ENCODE assay signal across 14 cellular contexts in genomic region chr5:53397141-53397794, GRCh38.
"Had no signal": no experiment of that assay in that cellular context is flagged by ENCODE, and none has a peak within 500 bp of the region (broad histone marks: within the 10 kb centered on the region; RNA-seq: fewer than 3 reads in every experiment).

No MANE protein-coding gene starts in this region.

- H3K27ac ChIP-seq: neutrophil, tibial artery, uterus had no signal

- ATAC-seq: activated CD4-positive, alpha-beta T cell treated with anti-CD3 and anti-CD28 coated beads for 36 hours; activated CD8-positive, alpha-beta T cell treated with anti-CD3 and anti-CD28 coated beads for 36 hours; activated T-cell treated with anti-CD3 and anti-CD28 coated beads, Interleukin-2, amount 50 U/mL, for 4 hours; left lobe of liver; naive thymus-derived CD8-positive, alpha-beta T cell; stimulated activated naive B cell treated with anti-CD40 and anti-IgM and Interleukin-4, amounts not matched to agents 10 μg/mL and 1 μg/mL and 100 μg/mL, for 72 hours had no signal

- H3K4me3 ChIP-seq: mucosa of descending colon, tibial artery, uterus had no signal

- H3K36me3 ChIP-seq: neutrophil, tibial artery, uterus had no signal

- H3K4me1 ChIP-seq: uterus had no signal

- H3K9me3 ChIP-seq: mucosa of descending colon, neutrophil, tibial artery, uterus had no signal

- H3K27me3 ChIP-seq: neutrophil, tibial artery, uterus had no signal

- DNase-seq: activated CD4-positive, alpha-beta T cell treated with anti-CD3 and anti-CD28 coated beads for 36 hours; activated CD8-positive, alpha-beta T cell treated with anti-CD3 and anti-CD28 coated beads for 36 hours; activated effector memory CD4-positive, alpha-beta T cell treated with Interleukin-2 at 50 U/mL for 16 hours; activated naive CD4-positive, alpha-beta T cell treated with anti-CD3 and anti-CD28 coated beads, Interleukin-2, amount 50 U/mL, for 16 hours; activated T-cell treated with anti-CD3 and anti-CD28 coated beads, Interleukin-2, amount 50 U/mL, for 4 hours; hippocampal formation; naive thymus-derived CD8-positive, alpha-beta T cell; stimulated activated CD4-positive, alpha-beta T cell treated with anti-CD3 and anti-CD28 coated beads, Interleukin-4, amount 100 ng/mL, for 1 hour; stimulated activated naive B cell treated with anti-CD40 and anti-IgM and Interleukin-4, amounts not matched to agents 10 μg/mL and 1 μg/mL and 100 μg/mL, for 72 hours; uterus had no signal
